ENCODE assay signal across 1 cellular context in genomic region chr17:57953703-57954420, GRCh38.
TF ChIP-seq lines count a peak whose summit lies in the region.

No MANE protein-coding gene starts in this region.

TF ChIP-seq in H1, 55 proteins besides CTCF, POLR2A, EP300 and RAD21:
- TF ChIP-seq E2F6 (IDR thresholded peaks at IDR 0.05) (0 out of 2 replicates have a peak, but pooled peaks have one; percentile 6), HDAC2 (IDR thresholded peaks at IDR 0.05; ENCODE audit: borderline replicate concordance in 1 of 2, low read depth in 2 of 2, low read length in 2 of 2) (no peak), CEBPB (IDR thresholded peaks at IDR 0.05; ENCODE audit: low read depth, low read length) (no peak)
